In genomic region chr11:94391937-94392336, GRCh38 we compare ENCODE assay signal across 3 cellular contexts. TPM values are rescaled to one million over a fixed set of nuclear protein-coding genes. Genes with fewer than 3 reads are reported as not detected.
"Had no signal": no experiment of that assay in that cellular context is flagged by ENCODE, and none has a peak within 500 bp of the region (broad histone marks: within the 10 kb centered on the region; RNA-seq: fewer than 3 reads in every experiment).

No MANE protein-coding gene starts in this region.

RNA-seq across cellular contexts. Expression of gene GPR83, which starts 9.3 kb away (rescaled TPM):
- total RNA-seq: GM23248, H9, HFFc6 had no signal
- polyA plus RNA-seq: GM23248 had no signal
